Comparison of ENCODE assay signal across 19 cellular contexts in genomic region chr1:41497631-41498030, GRCh38. TPM values are rescaled to one million over a fixed set of nuclear protein-coding genes. Genes with fewer than 3 reads are reported as not detected.
DNase-seq lines count a peak whose midpoint lies in the region; ATAC-seq, FAIRE-seq and TF ChIP-seq lines count a peak whose summit lies in the region.
"Had no signal": no experiment of that assay in that cellular context is flagged by ENCODE, and none has a peak within 500 bp of the region (broad histone marks: within the 10 kb centered on the region; RNA-seq: fewer than 3 reads in every experiment).

No MANE protein-coding gene starts in this region.

- intact Hi-C loops in heart right ventricle (cut with DNase I) = loop anchor here in 2 of 10 donors (2.0 to 10.0 kb wide), 2 partner anchors 19 to 63 kb away; no protein-coding TSS in a partner anchor
- intact Hi-C loops in cardiac septum (cut with DNase I) = loop anchor here (2.0 to 5.0 kb wide), 3 partner anchors 39 to 65 kb away; no protein-coding TSS in a partner anchor
- intact Hi-C loops in kidney (cut with DNase I) = no loop called here
- intact Hi-C loops in upper lobe of right lung (cut with DNase I) = no loop called here

- peaks cover 0 to 17% (median 0%) of the 10 kb centered on the region in 7 donors for H3K27me3 ChIP-seq in heart right ventricle
- H3K27me3 ChIP-seq in rectal smooth muscle tissue (ENCODE audit: control insufficient read depth, insufficient read depth, low read length) = peaks cover 4% of the 10 kb centered on the region
- H3K27me3 ChIP-seq in upper lobe of right lung = no peaks in the 10 kb centered on the region
- no peaks in the 10 kb centered on the region for H3K27me3 ChIP-seq in BE2C

- DNase-seq in heart right ventricle (no peak), cardiac septum (ENCODE audit: low spot score) (no peak), kidney (peak; percentile 68), upper lobe of right lung (no peak), cerebellum (ENCODE audit: low spot score) (no peak), BE2C (no peak)
- DNase-seq: activated CD4-positive, alpha-beta T cell treated with anti-CD3 and anti-CD28 coated beads for 48 hours; activated CD8-positive, alpha-beta memory T cell treated with anti-CD3 and anti-CD28 coated beads, Interleukin-2, amount 50 U/mL, for 48 hours; activated naive CD4-positive, alpha-beta T cell; CD4-positive, alpha-beta memory T cell; DMS79 treated with DMSO at 0.1 percent for 48 hours; hippocampal formation; islet precursor cell; NCI-H1417; NCI-H82; stimulated activated CD4-positive, alpha-beta T cell treated with anti-CD3 and anti-CD28 coated beads, Interleukin-1b, Interleukin-23, amount 100 ng/mL, for 48 hours had no signal

- no peak for TF ChIP-seq CTCF in heart right ventricle (IDR thresholded peaks at IDR 0.05)
- TF ChIP-seq CTCF in kidney (IDR thresholded peaks at IDR 0.05; ENCODE audit: borderline replicate concordance, extremely low read depth, insufficient read depth) = no peak
- no peak for TF ChIP-seq CTCF in upper lobe of right lung (IDR thresholded peaks at IDR 0.05)
- TF ChIP-seq CTCF in BE2C (IDR thresholded peaks at IDR 0.05; ENCODE audit: low read depth, low read length) = no peak

- no peak overlapping the region for H3K9ac ChIP-seq in kidney (ENCODE audit: low read length in 2 of 2)
- no peak overlapping the region for H3K9ac ChIP-seq in rectal smooth muscle tissue (ENCODE audit: low read length)

- no peak for TF ChIP-seq POLR2A in GM18505 (IDR thresholded peaks at IDR 0.05; ENCODE audit: borderline replicate concordance, extremely low read depth, insufficient read depth, insufficient read length)

- H3K4me3 ChIP-seq in heart right ventricle = no peak overlapping the region
- H3K4me3 ChIP-seq in kidney (ENCODE audit: low read length in 2 of 2) = no peak overlapping the region
- H3K4me3 ChIP-seq in rectal smooth muscle tissue (ENCODE audit: low read length) = no peak overlapping the region
- H3K4me3 ChIP-seq in upper lobe of right lung = no peak overlapping the region
- no peak overlapping the region for H3K4me3 ChIP-seq in BE2C (ENCODE audit: low read depth, low read length)

- peaks cover 17 to 68% (median 44%) of the 10 kb centered on the region in 9 donors for H3K4me1 ChIP-seq in heart right ventricle
- peaks cover 22 to 42% of the 10 kb centered on the region in 2 donors for H3K4me1 ChIP-seq in kidney (ENCODE audit: control insufficient read depth in 1 of 2, insufficient read depth in 1 of 2, low read depth in 1 of 2, low read length in 2 of 2)
- peaks cover 19% of the 10 kb centered on the region for H3K4me1 ChIP-seq in rectal smooth muscle tissue (ENCODE audit: control insufficient read depth, insufficient read depth, low read length)
- peaks cover 47% of the 10 kb centered on the region for H3K4me1 ChIP-seq in upper lobe of right lung
- H3K4me1 ChIP-seq in BE2C = no peaks in the 10 kb centered on the region

- H3K9me3 ChIP-seq in heart right ventricle (no peaks in the 10 kb centered on the region), kidney (ENCODE audit: control insufficient read depth in 1 of 2, low read length in 2 of 2) (no peaks in the 10 kb centered on the region), upper lobe of right lung (no peaks in the 10 kb centered on the region), BE2C (no peaks in the 10 kb centered on the region)

- ATAC-seq in heart right ventricle (no peak), GM18505 (IDR thresholded peaks at IDR 0.05; ENCODE audit: unreplicated experiment) (no peak), upper lobe of right lung (no peak)

- H3K36me3 ChIP-seq in heart right ventricle = no peaks in the 10 kb centered on the region
- H3K36me3 ChIP-seq in kidney (ENCODE audit: control insufficient read depth in 1 of 2, insufficient read depth in 2 of 2, low read length in 2 of 2) = no peaks in the 10 kb centered on the region
- H3K36me3 ChIP-seq in rectal smooth muscle tissue (ENCODE audit: control insufficient read depth, insufficient read depth, low read length) = no peaks in the 10 kb centered on the region
- H3K36me3 ChIP-seq in upper lobe of right lung = no peaks in the 10 kb centered on the region
- no peaks in the 10 kb centered on the region for H3K36me3 ChIP-seq in BE2C

- FAIRE-seq in kidney (lab: Jason Lieb, UNC) = no peak

- WGBS in heart right ventricle, 2 donors = 96 to 98% methylated on average over 3 of the region's 3 CpGs

- H3K27ac ChIP-seq in heart right ventricle (peak overlapping the region in 9 of 10 donors; percentile 24 to 97 (median 93)), kidney (ENCODE audit: low read depth in 2 of 2, low read length in 2 of 2) (no peak overlapping the region), rectal smooth muscle tissue (ENCODE audit: low read depth, low read length) (peak overlapping the region; percentile 23), upper lobe of right lung (no peak overlapping the region)

RNA-seq across cellular contexts. Expression of gene EDN2, which starts 13.1 kb away (rescaled TPM):
- total RNA-seq in heart right ventricle = 1 to 10 TPM in 3 of 10 donors, under 1 TPM in 3, not detected in 4; 0.30 to 8.5 (median 0.96) TPM
- 1 to 10 TPM in 1 of 2 donors, not detected in 1; 2.0 TPM for polyA plus RNA-seq in heart right ventricle
- 1.1 TPM for total RNA-seq in cardiac septum
- 2.9 TPM for total RNA-seq in kidney
- polyA plus RNA-seq in kidney (ENCODE audit: insufficient read depth, low read depth, low replicate concordance) = 2.3 TPM
- not detected for total RNA-seq in upper lobe of right lung
- not detected for total RNA-seq in cerebellum
- polyA plus RNA-seq in BE2C (2012; ENCODE audit: insufficient read depth, insufficient read length, low read depth) = not detected
- total RNA-seq: CD4-positive, alpha-beta memory T cell; endodermal cell had no signal
- polyA plus RNA-seq: CD4-positive, alpha-beta memory T cell had no signal

Comparison
In these comparisons a context has a peak if more than half of its experiments do, and no peak if none do; other contexts are left out.
1. H3K27ac ChIP-seq: peak in heart right ventricle (9 of 10) and rectal smooth muscle tissue (single experiment); none in kidney (0 of 2) and upper lobe of right lung (single experiment).